Comparison of ENCODE assay signal across 9 cellular contexts in the genomic region with DNA sequence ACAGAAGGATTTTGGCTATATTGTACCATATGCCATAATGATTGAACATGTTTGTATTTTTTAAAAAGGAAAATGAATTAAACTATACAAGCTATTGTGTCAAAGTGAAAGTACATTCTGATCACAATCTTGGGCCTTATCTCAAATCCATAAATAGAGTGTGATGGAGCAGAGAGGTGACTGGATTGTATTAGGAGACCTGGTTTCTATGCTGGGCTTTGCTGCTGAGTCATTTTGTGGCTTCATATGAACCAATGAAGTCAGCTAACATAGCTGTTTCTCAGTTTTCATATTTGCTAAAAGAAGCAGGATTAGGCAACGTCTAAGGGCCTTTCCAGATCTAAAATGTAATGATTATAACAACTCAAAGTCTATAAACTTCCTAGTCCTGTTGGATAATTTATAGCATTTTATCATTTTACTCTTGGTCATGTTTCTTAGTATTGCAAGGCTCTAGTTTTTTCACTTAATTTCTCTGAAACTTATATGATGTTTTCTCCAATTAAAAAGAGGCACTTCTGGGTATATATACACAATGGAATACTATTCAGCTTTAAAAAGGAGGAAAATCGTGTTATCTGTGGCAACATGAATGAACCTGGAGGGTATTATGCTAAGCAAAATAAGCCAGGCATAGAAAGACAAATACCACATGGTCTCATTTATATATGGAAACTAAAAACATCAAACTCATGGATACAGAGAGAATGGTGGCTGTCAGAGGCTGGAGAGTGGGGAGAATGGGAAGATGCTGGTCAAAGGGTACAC.
DNase-seq lines count a peak whose midpoint lies in the region; ATAC-seq lines count a peak whose summit lies in the region.
"Had no signal": no experiment of that assay in that cellular context is flagged by ENCODE, and none has a peak within 500 bp of the region (broad histone marks: within the 10 kb centered on the region; RNA-seq: fewer than 3 reads in every experiment).

No MANE protein-coding gene starts in this region.

- DNase-seq in RPMI7951 (ENCODE audit: low read depth) (peak; percentile 43), kidney glomerular epithelial cell (lab: John Stamatoyannopoulos, UW) (peak; percentile 89), COLO668 (lab: John Stamatoyannopoulos, UW; ENCODE audit: unreplicated experiment) (no peak), NCI-H1436 (lab: John Stamatoyannopoulos, UW) (no peak), C1 segment of cervical spinal cord (lab: John Stamatoyannopoulos, UW) (no peak), UCSD-AML1 (lab: John Stamatoyannopoulos, UW; ENCODE audit: unreplicated experiment) (no peak)
- DNase-seq: stimulated activated naive B cell treated with anti-CD40 and anti-IgM and Interleukin-4, amounts not matched to agents 10 μg/mL and 1 μg/mL and 100 μg/mL, for 72 hours had no signal

- ATAC-seq in GM18508 (IDR thresholded peaks at IDR 0.05; ENCODE audit: insufficient read depth, unreplicated experiment) (peak; percentile 94), HG02763 (IDR thresholded peaks at IDR 0.05; ENCODE audit: unreplicated experiment) (peak; percentile 67)

Comparison
In these comparisons a context has a peak if more than half of its experiments do, and no peak if none do; other contexts are left out.
1. DNase-seq: peak in RPMI7951 (single experiment) and kidney glomerular epithelial cell (single experiment); none in COLO668 (single experiment), NCI-H1436 (single experiment), C1 segment of cervical spinal cord (0 of 14) and UCSD-AML1 (single experiment).